ENCODE assay signal across 8 cellular contexts in the genomic region with DNA sequence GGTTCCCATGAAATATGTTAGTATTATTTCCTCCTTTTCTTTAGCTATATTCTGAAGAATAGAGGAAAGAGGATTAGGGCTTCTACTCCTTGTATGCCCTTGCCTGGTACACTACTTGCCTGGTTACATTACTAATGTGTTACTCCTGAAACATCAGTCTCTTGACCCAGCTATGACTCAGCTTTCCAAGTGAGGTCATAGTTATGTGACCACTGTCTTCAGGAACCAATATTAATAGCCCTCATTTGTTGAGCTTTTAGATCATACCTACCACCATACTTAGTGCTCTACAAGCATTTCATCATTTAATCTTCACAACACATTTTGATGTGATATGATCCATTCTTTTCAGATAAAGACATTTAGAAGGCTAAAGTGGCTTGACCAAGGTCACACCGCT.
DNase-seq lines count a peak whose midpoint lies in the region; ATAC-seq and TF ChIP-seq lines count a peak whose summit lies in the region.

No MANE protein-coding gene starts in this region.

- peak in 1 of 4 donors; percentile 34 for TF ChIP-seq POLR2A in upper lobe of left lung (IDR thresholded peaks at IDR 0.05)

- intact Hi-C loops in activated CD8-positive, alpha-beta T cell treated with anti-CD3 and anti-CD28 coated beads for 36 hours (cut with micrococcal nuclease) = no loop called here

- POLR2A ChIA-PET in activated CD8-positive, alpha-beta T cell treated with anti-CD3 and anti-CD28 coated beads for 36 hours (lab: Charles Lee) = no interaction called here
- POLR2A ChIA-PET in activated CD8-positive, alpha-beta T cell treated with anti-CD3 and anti-CD28 coated beads, Interleukin-2, amount 10 ng/mL, durations not matched to agents 7 days and 5 days (lab: Charles Lee) = interaction anchor here (0.8 kb wide), 1 partner anchor 16 kb away, joined by 3 read pairs; no protein-coding TSS in a partner anchor

- H3K4me1 ChIP-seq in upper lobe of left lung = peaks cover 8 to 42% (median 18%) of the 10 kb centered on the region in 4 donors

- peak; percentile 21 for ATAC-seq in activated CD8-positive, alpha-beta T cell treated with anti-CD3 and anti-CD28 coated beads for 36 hours
- no peak for ATAC-seq in activated CD8-positive, alpha-beta T cell treated with anti-CD3 and anti-CD28 coated beads, Interleukin-2, amount 10 ng/mL, durations not matched to agents 7 days and 5 days
- peak in 1 of 2 donors; percentile 40 for ATAC-seq in upper lobe of left lung (ENCODE audit: low FRiP score in 2 of 2)

- H3K27ac ChIP-seq in upper lobe of left lung = peak overlapping the region in 3 of 4 donors; percentile 5 to 38 (median 11)

- peaks cover 6% of the 10 kb centered on the region for H3K27me3 Mint-ChIP-seq in activated CD8-positive, alpha-beta T cell treated with anti-CD3 and anti-CD28 coated beads for 36 hours
- peaks cover 27% of the 10 kb centered on the region for H3K27me3 Mint-ChIP-seq in activated CD8-positive, alpha-beta T cell treated with anti-CD3 and anti-CD28 coated beads, Interleukin-2, amount 10 ng/mL, durations not matched to agents 7 days and 5 days (ENCODE audit: low read depth)

- WGBS in upper lobe of left lung, 2 donors = 97% methylated on average over 1 of the region's 1 CpG

- no peak overlapping the region for H3K4me3 Mint-ChIP-seq in activated CD8-positive, alpha-beta T cell treated with anti-CD3 and anti-CD28 coated beads for 36 hours
- no peak overlapping the region for H3K4me3 Mint-ChIP-seq in activated CD8-positive, alpha-beta T cell treated with anti-CD3 and anti-CD28 coated beads, Interleukin-2, amount 10 ng/mL, durations not matched to agents 7 days and 5 days

- H3K27me3 ChIP-seq in upper lobe of left lung = no peaks in the 10 kb centered on the region

- no peaks in the 10 kb centered on the region for H3K9me3 ChIP-seq in upper lobe of left lung

- no peak for DNase-seq in activated CD8-positive, alpha-beta T cell treated with anti-CD3 and anti-CD28 coated beads for 36 hours
- no peak for DNase-seq in activated CD8-positive, alpha-beta T cell treated with anti-CD3 and anti-CD28 coated beads, Interleukin-2, amount 10 ng/mL, durations not matched to agents 7 days and 5 days
- DNase-seq in HS-5 (ENCODE audit: low read depth) (peak; percentile 72), fibroblast of gingiva (ENCODE audit: low read depth) (peak; percentile 22), upper lobe of left lung (peak in 1 of 2 donors; percentile 23), NCI-H526 (lab: John Stamatoyannopoulos, UW) (no peak)
- no peak for DNase-seq in activated naive CD4-positive, alpha-beta T cell treated with anti-CD3 and anti-CD28 coated beads, Interleukin-2, amount 50 U/mL, for 16 hours
- no peak for DNase-seq in activated CD4-positive, alpha-beta T cell treated with anti-CD3 and anti-CD28 coated beads for 1 hour

- no peaks in the 10 kb centered on the region for H3K9me3 Mint-ChIP-seq in activated CD8-positive, alpha-beta T cell treated with anti-CD3 and anti-CD28 coated beads for 36 hours
- no peaks in the 10 kb centered on the region for H3K9me3 Mint-ChIP-seq in activated CD8-positive, alpha-beta T cell treated with anti-CD3 and anti-CD28 coated beads, Interleukin-2, amount 10 ng/mL, durations not matched to agents 7 days and 5 days (ENCODE audit: insufficient read depth)

- H3K36me3 Mint-ChIP-seq in activated CD8-positive, alpha-beta T cell treated with anti-CD3 and anti-CD28 coated beads for 36 hours (ENCODE audit: low read depth) = no peaks in the 10 kb centered on the region
- H3K36me3 Mint-ChIP-seq in activated CD8-positive, alpha-beta T cell treated with anti-CD3 and anti-CD28 coated beads, Interleukin-2, amount 10 ng/mL, durations not matched to agents 7 days and 5 days (ENCODE audit: low read depth) = peaks cover 1% of the 10 kb centered on the region

- H3K27ac Mint-ChIP-seq in activated CD8-positive, alpha-beta T cell treated with anti-CD3 and anti-CD28 coated beads for 36 hours = no peak overlapping the region
- no peak overlapping the region for H3K27ac Mint-ChIP-seq in activated CD8-positive, alpha-beta T cell treated with anti-CD3 and anti-CD28 coated beads, Interleukin-2, amount 10 ng/mL, durations not matched to agents 7 days and 5 days

- no peak for TF ChIP-seq CTCF in activated CD8-positive, alpha-beta T cell treated with anti-CD3 and anti-CD28 coated beads for 36 hours (IDR thresholded peaks at IDR 0.05)
- no peak for TF ChIP-seq CTCF in upper lobe of left lung (IDR thresholded peaks at IDR 0.05)

- TF ChIP-seq EP300 in upper lobe of left lung (IDR thresholded peaks at IDR 0.05) = no peak

- CTCF ChIA-PET in activated CD8-positive, alpha-beta T cell treated with anti-CD3 and anti-CD28 coated beads for 36 hours (lab: Charles Lee) = no interaction called here
- CTCF ChIA-PET in activated CD8-positive, alpha-beta T cell treated with anti-CD3 and anti-CD28 coated beads, Interleukin-2, amount 10 ng/mL, durations not matched to agents 7 days and 5 days (lab: Charles Lee) = interaction anchor here (1.0 kb wide), 1 partner anchor 13 kb away, joined by 3 read pairs; no protein-coding TSS in a partner anchor

- no peaks in the 10 kb centered on the region for H3K36me3 ChIP-seq in upper lobe of left lung

- no peak overlapping the region for H3K4me3 ChIP-seq in upper lobe of left lung

- peaks cover 15% of the 10 kb centered on the region for H3K4me1 Mint-ChIP-seq in activated CD8-positive, alpha-beta T cell treated with anti-CD3 and anti-CD28 coated beads for 36 hours (ENCODE audit: low read depth)
- peaks cover 18% of the 10 kb centered on the region for H3K4me1 Mint-ChIP-seq in activated CD8-positive, alpha-beta T cell treated with anti-CD3 and anti-CD28 coated beads, Interleukin-2, amount 10 ng/mL, durations not matched to agents 7 days and 5 days (ENCODE audit: low read depth)

Comparison
In these comparisons a context has a peak if more than half of its experiments do, and no peak if none do; other contexts are left out.
1. DNase-seq: peak in HS-5 (single experiment) and fibroblast of gingiva (single experiment); none in activated CD8-positive, alpha-beta T cell treated with anti-CD3 and anti-CD28 coated beads for 36 hours (single experiment), activated CD8-positive, alpha-beta T cell treated with anti-CD3 and anti-CD28 coated beads, Interleukin-2, amount 10 ng/mL, durations not matched to agents 7 days and 5 days (single experiment), NCI-H526 (0 of 2), activated naive CD4-positive, alpha-beta T cell treated with anti-CD3 and anti-CD28 coated beads, Interleukin-2, amount 50 U/mL, for 16 hours (single experiment) and activated CD4-positive, alpha-beta T cell treated with anti-CD3 and anti-CD28 coated beads for 1 hour (single experiment).